In genomic region chr17:27839571-27840405, GRCh38 we compare ENCODE assay signal across 5 cellular contexts. TPM values are rescaled to one million over a fixed set of nuclear protein-coding genes. Genes with fewer than 3 reads are reported as not detected.
"Had no signal": no experiment of that assay in that cellular context is flagged by ENCODE, and none has a peak within 500 bp of the region (broad histone marks: within the 10 kb centered on the region; RNA-seq: fewer than 3 reads in every experiment).

No MANE protein-coding gene starts in this region.

RNA-seq across cellular contexts. Expression of gene NOS2, which starts 39.5 kb away (rescaled TPM):
- total RNA-seq: activated CD4-positive, alpha-beta memory T cell treated with anti-CD3 and anti-CD28 coated beads, Interleukin-2, amount 10 ng/mL, durations not matched to agents 7 days and 5 days; activated CD4-positive, alpha-beta T cell treated with anti-CD3 and anti-CD28 coated beads, Interleukin-2, amount 10 ng/mL, durations not matched to agents 7 days and 5 days; activated T-helper 17 cell treated with anti-CD3 and anti-CD28 coated beads, Interleukin-2, amount 50 U/mL, for 72 hours; natural killer cell treated with Interleukin-12 subunit alpha and Interleukin-12 subunit beta and Interleukin-15 and Interleukin-18, amount 100 ng/mL, for 72 hours; thoracic aorta had no signal
